15 cellular contexts compared by ENCODE assay signal in genomic region chr5:150653145-150653761, GRCh38. TPM values are rescaled to one million over a fixed set of nuclear protein-coding genes. Genes with fewer than 3 reads are reported as not detected.
DNase-seq lines count a peak whose midpoint lies in the region; ATAC-seq and TF ChIP-seq lines count a peak whose summit lies in the region.
"Had no signal": no experiment of that assay in that cellular context is flagged by ENCODE, and none has a peak within 500 bp of the region (broad histone marks: within the 10 kb centered on the region; RNA-seq: fewer than 3 reads in every experiment).

No MANE protein-coding gene starts in this region.

- H3K9me3 Mint-ChIP-seq in nephron, result no peaks in the 10 kb centered on the region
- H3K9me3 Mint-ChIP-seq in WTC11, result no peaks in the 10 kb centered on the region

- no peaks in the 10 kb centered on the region for H3K27me3 ChIP-seq in PC-3 (ENCODE audit: low read length)

- peaks cover 8% of the 10 kb centered on the region; the same call in 1 of the 2 replicates for H3K36me3 ChIP-seq in PC-3 (ENCODE audit: low read depth, low read length)

- no peak overlapping the region for H3K27ac ChIP-seq in PC-3 (ENCODE audit: low read length)

- no TSS peak for BruUV-seq in PC-3 (replicated peaks; lab: Mats Ljungman, UMichigan)

- H3K27ac Mint-ChIP-seq in nephron (peak overlapping the region; percentile 74 to 81 (median 79)), WTC11 (no peak overlapping the region)
- H3K27ac Mint-ChIP-seq: activated CD8-positive, alpha-beta memory T cell treated with anti-CD3 and anti-CD28 coated beads, Interleukin-2, amount 10 ng/mL, durations not matched to agents 7 days and 5 days had no signal

- DNase-seq in AG10803 (ENCODE audit: low read depth) (peak; percentile 61), PC-3 (peak; percentile 19), epithelial cell of proximal tubule (ENCODE audit: low read depth) (no peak), HUDEP-2 (lab: John Stamatoyannopoulos, UW; ENCODE audit: unreplicated experiment in 76 of 76) (no peak), WTC11 (ENCODE audit: low spot score) (no peak)
- DNase-seq: activated CD8-positive, alpha-beta memory T cell treated with anti-CD3 and anti-CD28 coated beads, Interleukin-2, amount 10 ng/mL, durations not matched to agents 7 days and 5 days; anterior cingulate cortex; glutamatergic neuron; mucosa of descending colon; NCI-H1694; T1000 had no signal

- TF ChIP-seq CTCF in AG10803 (conservative IDR thresholded peaks at IDR 0.05; ENCODE audit: low read length) (peak; percentile 52), PC-3 (conservative IDR thresholded peaks at IDR 0.05; ENCODE audit: low read depth, low read length) (peak; percentile 40), epithelial cell of proximal tubule (conservative IDR thresholded peaks at IDR 0.05; ENCODE audit: low read depth, low read length) (peak; percentile 48), nephron (IDR thresholded peaks at IDR 0.05; ENCODE audit: unreplicated experiment in 3 of 3) (peak in 1 of 3 experiments; percentile 10), WTC11 (IDR thresholded peaks at IDR 0.05) (no peak)

- no peak overlapping the region for H2AFZ ChIP-seq in PC-3 (ENCODE audit: low read length)

- no peak overlapping the region for H3K4me2 ChIP-seq in PC-3 (ENCODE audit: low read length)

- POLR2A ChIA-PET in PC-3 (lab: Charles Lee; ENCODE audit: unreplicated experiment), result interaction anchor here (0.6 kb wide), 1 partner anchor 67 kb away, joined by 4 read pairs; no protein-coding TSS in a partner anchor
- POLR2A ChIA-PET in WTC11 (lab: Charles Lee), result no interaction called here

- no peaks in the 10 kb centered on the region for H3K9me2 ChIP-seq in PC-3 (replicated peaks; ENCODE audit: low read length)

- peak overlapping the region in 2 of 3 experiments; percentile 7 to 49 for H3K4me3 Mint-ChIP-seq in nephron
- no peak overlapping the region for H3K4me3 Mint-ChIP-seq in WTC11
- H3K4me3 Mint-ChIP-seq: activated CD8-positive, alpha-beta memory T cell treated with anti-CD3 and anti-CD28 coated beads, Interleukin-2, amount 10 ng/mL, durations not matched to agents 7 days and 5 days had no signal

- CTCF ChIA-PET in PC-3 (lab: Charles Lee) (interaction anchor here (0.7 to 0.9 kb wide), 2 partner anchors 11 to 13 kb away, joined by 5 to 6 read pairs; partner anchors contain the start of gene SYNPO), WTC11 (lab: Charles Lee) (interaction anchor here (0.6 to 5.6 kb wide), 10 partner anchors 8 to 195 kb away, joined by 3 to 59 read pairs (median 4); partner anchors contain the start of gene MYOZ3)

- no peak for ATAC-seq in PC-3
- no peak for ATAC-seq in HG02642 (IDR thresholded peaks at IDR 0.05; ENCODE audit: poor library complexity, unreplicated experiment)
- ATAC-seq in GM21619 (IDR thresholded peaks at IDR 0.05; ENCODE audit: unreplicated experiment), result no peak
- ATAC-seq in WTC11, result no peak
- ATAC-seq: activated CD8-positive, alpha-beta memory T cell treated with anti-CD3 and anti-CD28 coated beads, Interleukin-2, amount 10 ng/mL, durations not matched to agents 7 days and 5 days; mucosa of descending colon had no signal

- H3F3A ChIP-seq in PC-3 (ENCODE audit: low read length, unreplicated experiment), result no peaks in the 10 kb centered on the region

- no peaks in the 10 kb centered on the region for H3K79me2 ChIP-seq in PC-3 (ENCODE audit: low read length)

- intact Hi-C loops in PC-3 (cut with micrococcal nuclease), result loop anchor here (10.0 kb wide), 1 partner anchor 192 kb away; the partner anchor contains the start of gene IRGM

- H4K20me1 ChIP-seq in PC-3 (ENCODE audit: low read length), result no peaks in the 10 kb centered on the region

- H3K9me3 ChIP-seq in PC-3 (ENCODE audit: low read length), result no peaks in the 10 kb centered on the region
- H3K9me3 ChIP-seq: mucosa of descending colon had no signal

- H3K36me3 Mint-ChIP-seq in nephron (ENCODE audit: low read depth) (peaks cover 22% of the 10 kb centered on the region), WTC11 (no peaks in the 10 kb centered on the region)
- H3K36me3 Mint-ChIP-seq: activated CD8-positive, alpha-beta memory T cell treated with anti-CD3 and anti-CD28 coated beads, Interleukin-2, amount 10 ng/mL, durations not matched to agents 7 days and 5 days had no signal

- H3K27me3 Mint-ChIP-seq in nephron (ENCODE audit: low read depth) (no peaks in the 10 kb centered on the region), WTC11 (ENCODE audit: low read depth) (peaks cover 8% of the 10 kb centered on the region)

- H3K4me1 ChIP-seq in PC-3 (ENCODE audit: insufficient read depth, low read length), result peaks cover 6% of the 10 kb centered on the region; the same call in 1 of the 2 replicates

- H3K4me3 ChIP-seq in AG10803 (ENCODE audit: low read length) (no peak overlapping the region), PC-3 (ENCODE audit: low read length) (no peak overlapping the region), epithelial cell of proximal tubule (ENCODE audit: low read depth, low read length) (no peak overlapping the region)
- H3K4me3 ChIP-seq: mucosa of descending colon, skin epidermis had no signal

- H3K9ac ChIP-seq in PC-3 (ENCODE audit: low read length), result no peak overlapping the region

- H3K4me1 Mint-ChIP-seq in nephron (peaks cover 72% of the 10 kb centered on the region), WTC11 (peaks cover 22% of the 10 kb centered on the region)

TF ChIP-seq in WTC11, 78 proteins besides CTCF, POLR2A, EP300 and RAD21:
- TF ChIP-seq NFE2L1 (CRISPR knock-in tag; IDR thresholded peaks at IDR 0.05), result no peak
- no peak for TF ChIP-seq JUN (CRISPR knock-in tag; IDR thresholded peaks at IDR 0.05)
- no peak for TF ChIP-seq ZNF512 (CRISPR knock-in tag; IDR thresholded peaks at IDR 0.05; ENCODE audit: borderline replicate concordance)
- TF ChIP-seq ZNF317 (CRISPR knock-in tag; IDR thresholded peaks at IDR 0.05; ENCODE audit: borderline replicate concordance, low read depth), result no peak
- no peak for TF ChIP-seq IRF1 (CRISPR knock-in tag; IDR thresholded peaks at IDR 0.05)
- no peak for TF ChIP-seq NFATC4 (CRISPR knock-in tag; IDR thresholded peaks at IDR 0.05)
- no peak for TF ChIP-seq TEAD4 (CRISPR knock-in tag; IDR thresholded peaks at IDR 0.05)
- no peak for TF ChIP-seq NR3C1 (CRISPR knock-in tag; conservative IDR thresholded peaks at IDR 0.05; ENCODE audit: low read depth)
- no peak for TF ChIP-seq ZNF416 (CRISPR knock-in tag; IDR thresholded peaks at IDR 0.05)
- no peak for TF ChIP-seq NR1H2 (CRISPR knock-in tag; IDR thresholded peaks at IDR 0.05)
- no peak for TF ChIP-seq ZNF232 (CRISPR knock-in tag; IDR thresholded peaks at IDR 0.05)
- TF ChIP-seq RORB (CRISPR knock-in tag; IDR thresholded peaks at IDR 0.05), result no peak
- no peak for TF ChIP-seq MYBL2 (CRISPR knock-in tag; IDR thresholded peaks at IDR 0.05)
- TF ChIP-seq ATF6 (CRISPR knock-in tag; IDR thresholded peaks at IDR 0.05), result no peak
TF ChIP-seq in WTC11: peak in this region for 0.

RNA-seq across cellular contexts. Expression of gene MYOZ3, which starts 7.8 kb away (rescaled TPM):
- total RNA-seq in PC-3 (2014; rRNA removed) (not detected in 2 replicates), epithelial cell of proximal tubule (2.2 and 3.6 TPM in 2 replicates), WTC11 (2021) (11.6 to 14.5 TPM (median 13.7 TPM) in 3 replicates)
- total RNA-seq: activated CD8-positive, alpha-beta memory T cell treated with anti-CD3 and anti-CD28 coated beads, Interleukin-2, amount 10 ng/mL, durations not matched to agents 7 days and 5 days had no signal

RNA-seq across cellular contexts. Expression of gene SYNPO, which starts 12.8 kb away (rescaled TPM):
- total RNA-seq in PC-3 (2014; rRNA removed) (5.3 and 8.4 TPM in 2 replicates), epithelial cell of proximal tubule (0.43 and 1.4 TPM in 2 replicates), WTC11 (2021) (2.1 to 2.7 TPM (median 2.6 TPM) in 3 replicates)

RNA-seq across cellular contexts. Expression of gene RBM22, which starts 47.6 kb away (rescaled TPM):
- total RNA-seq in PC-3 (2014; rRNA removed) (27.3 and 31.6 TPM in 2 replicates), epithelial cell of proximal tubule (33.2 and 35.6 TPM in 2 replicates), WTC11 (2021) (28.7 to 34.0 TPM (median 31.6 TPM) in 3 replicates)

Comparison
In these comparisons a context has a peak if more than half of its experiments do, and no peak if none do; other contexts are left out.
1. DNase-seq: peak in AG10803 (single experiment) and PC-3 (single experiment); none in epithelial cell of proximal tubule (single experiment), HUDEP-2 (0 of 76) and WTC11 (single experiment).